In the genomic region with DNA sequence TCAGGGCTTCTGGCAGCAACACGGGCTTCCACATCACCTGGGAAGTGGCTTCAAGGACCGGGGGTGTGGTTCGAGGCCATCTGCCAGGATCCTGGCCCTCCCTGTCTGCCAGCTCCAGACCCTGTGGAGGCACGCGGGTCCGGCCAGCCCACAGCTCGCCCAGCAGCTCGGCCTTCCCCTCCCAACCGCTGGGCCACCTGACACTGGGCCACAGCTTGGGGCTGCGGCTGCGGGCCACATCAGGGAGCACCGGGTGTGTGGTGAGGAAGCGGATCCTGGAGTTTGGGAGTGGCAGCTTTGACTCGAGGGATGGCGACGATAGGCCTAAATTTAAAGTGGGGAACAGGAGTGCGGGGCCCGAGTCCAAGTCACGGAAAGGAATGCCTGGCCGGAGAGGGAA, we compare ENCODE assay signal across 9 cellular contexts. TPM values are rescaled to one million over a fixed set of nuclear protein-coding genes. Genes with fewer than 3 reads are reported as not detected.
DNase-seq lines count a peak whose midpoint lies in the region; ATAC-seq and TF ChIP-seq lines count a peak whose summit lies in the region.
"Had no signal": no experiment of that assay in that cellular context is flagged by ENCODE, and none has a peak within 500 bp of the region (broad histone marks: within the 10 kb centered on the region; RNA-seq: fewer than 3 reads in every experiment).

No MANE protein-coding gene starts in this region.

- peaks cover 22% of the 10 kb centered on the region for H3K4me1 ChIP-seq in CD8-positive, alpha-beta T cell (ENCODE audit: insufficient read depth, low read length)
- H3K4me1 ChIP-seq in prostate gland (replicated peaks) = peaks cover 5% of the 10 kb centered on the region

- H3K4me3 Mint-ChIP-seq in CD8-positive, alpha-beta T cell = peak overlapping the region; percentile 68
- H3K4me3 Mint-ChIP-seq in T-cell = peak overlapping the region; percentile 17 to 76 (median 60)

- peaks cover 17% of the 10 kb centered on the region for H3K4me1 Mint-ChIP-seq in CD8-positive, alpha-beta T cell (ENCODE audit: low read depth)
- peaks cover 18 to 20% (median 19%) of the 10 kb centered on the region in 3 donors for H3K4me1 Mint-ChIP-seq in T-cell

- no peak for TF ChIP-seq POLR2A in prostate gland (IDR thresholded peaks at IDR 0.05)

- CTCF ChIA-PET in CD8-positive, alpha-beta T cell (lab: Charles Lee) = no interaction called here
- CTCF ChIA-PET in T-cell (lab: Charles Lee) = no interaction called here

- H3K9me3 Mint-ChIP-seq in CD8-positive, alpha-beta T cell = no peaks in the 10 kb centered on the region
- H3K9me3 Mint-ChIP-seq in T-cell = no peaks in the 10 kb centered on the region

- no peak overlapping the region for H3K27ac ChIP-seq in CD8-positive, alpha-beta T cell (ENCODE audit: low read depth, low read length)
- peak overlapping the region in 1 of 2 donors; percentile 42 for H3K27ac ChIP-seq in prostate gland

- 25% methylated on average over 19 of the region's 20 CpGs for WGBS in prostate gland

- no peaks in the 10 kb centered on the region for H3K27me3 ChIP-seq in CD8-positive, alpha-beta T cell (ENCODE audit: insufficient read depth, low read length)
- no peaks in the 10 kb centered on the region for H3K27me3 ChIP-seq in prostate gland (replicated peaks; ENCODE audit: insufficient read depth)

- H3K36me3 Mint-ChIP-seq in CD8-positive, alpha-beta T cell = no peaks in the 10 kb centered on the region
- no peaks in the 10 kb centered on the region for H3K36me3 Mint-ChIP-seq in T-cell

- intact Hi-C loops in CD8-positive, alpha-beta T cell (cut with DNase I, micrococcal nuclease) = no loop called here
- intact Hi-C loops in prostate gland (cut with DNase I) = no loop called here

- TF ChIP-seq CTCF in CD8-positive, alpha-beta T cell (IDR thresholded peaks at IDR 0.05) = no peak
- TF ChIP-seq CTCF in fibroblast of mammary gland (conservative IDR thresholded peaks at IDR 0.05; ENCODE audit: control insufficient read depth, insufficient read depth, low read depth, low read length) (no peak), prostate gland (IDR thresholded peaks at IDR 0.05) (no peak)

- peak overlapping the region; percentile 58 for H3K4me3 ChIP-seq in CD8-positive, alpha-beta T cell (ENCODE audit: low read depth, low read length)
- H3K4me3 ChIP-seq in fibroblast of mammary gland (ENCODE audit: control insufficient read depth, low read depth, low read length) (peak overlapping the region; percentile 55), prostate gland (peak overlapping the region; percentile 34 to 42)

- DNase-seq in CD8-positive, alpha-beta T cell = no peak
- DNase-seq in T-cell (no peak), fibroblast of mammary gland (ENCODE audit: low read depth) (no peak), prostate gland (ENCODE audit: low spot score) (no peak), NOMO-1 treated with dmso at 0.1 percent for 144 hours (lab: John Stamatoyannopoulos, UW; ENCODE audit: unreplicated experiment) (no peak)
- no peak for DNase-seq in stimulated activated CD4-positive, alpha-beta T cell treated with anti-CD3 and anti-CD28 coated beads, Interleukin-1b, Interleukin-23, amount 100 ng/mL, for 48 hours
- DNase-seq: trophoblast cell had no signal

- POLR2A ChIA-PET in CD8-positive, alpha-beta T cell (lab: Charles Lee) = no interaction called here
- POLR2A ChIA-PET in T-cell (lab: Charles Lee) = interaction anchor here in 1 of 2 donors (0.5 kb wide), 1 partner anchor 43 kb away, joined by 4 read pairs; no protein-coding TSS in a partner anchor

- no peaks in the 10 kb centered on the region for H3K36me3 ChIP-seq in CD8-positive, alpha-beta T cell (ENCODE audit: insufficient read depth, low read length)
- H3K36me3 ChIP-seq in prostate gland = no peaks in the 10 kb centered on the region

- ATAC-seq in CD8-positive, alpha-beta T cell = no peak
- ATAC-seq in T-cell (replicated peaks in 1 of 4) = no peak
- no peak for ATAC-seq in HG03025 (IDR thresholded peaks at IDR 0.05; ENCODE audit: low FRiP score, unreplicated experiment)
- ATAC-seq in HG03108 (IDR thresholded peaks at IDR 0.05; ENCODE audit: unreplicated experiment) = no peak

- H3K9me3 ChIP-seq in CD8-positive, alpha-beta T cell (ENCODE audit: low read length) = no peaks in the 10 kb centered on the region
- no peaks in the 10 kb centered on the region for H3K9me3 ChIP-seq in prostate gland

- no peak overlapping the region for H3K27ac Mint-ChIP-seq in CD8-positive, alpha-beta T cell
- no peak overlapping the region for H3K27ac Mint-ChIP-seq in T-cell

- peaks cover 12% of the 10 kb centered on the region for H3K27me3 Mint-ChIP-seq in CD8-positive, alpha-beta T cell (ENCODE audit: low read depth)
- H3K27me3 Mint-ChIP-seq in T-cell = peaks cover 0 to 18% of the 10 kb centered on the region in 2 donors

RNA-seq across cellular contexts. Expression of gene C2orf81, which starts 6.9 kb away (rescaled TPM):
- total RNA-seq in CD8-positive, alpha-beta T cell = 1 to 10 TPM in 1 of 2 experiments, under 1 TPM in 1; 0.75 to 1.8 TPM
- 1 to 10 TPM; 5.0 to 9.5 (median 7.5) TPM for total RNA-seq in T-cell
- 1 to 10 TPM; 6.1 to 6.8 TPM for total RNA-seq in prostate gland

RNA-seq across cellular contexts. Expression of gene WDR54, which starts 7.1 kb away (rescaled TPM):
- 10 to 100 TPM; 18.4 to 19.8 TPM for total RNA-seq in CD8-positive, alpha-beta T cell
- total RNA-seq in T-cell (10 to 100 TPM; 31.4 to 46.8 (median 45.4) TPM), prostate gland (10 to 100 TPM; 11.4 to 19.4 TPM)

RNA-seq across cellular contexts. Expression of gene RTKN, which starts 27.3 kb away (rescaled TPM):
- total RNA-seq in CD8-positive, alpha-beta T cell = under 1 TPM; 0.42 to 0.54 TPM
- total RNA-seq in T-cell = 1 to 10 TPM in 1 of 5 donors, under 1 TPM in 3, not detected in 1; 0.93 to 1.7 (median 0.96) TPM
- 10 to 100 TPM; 24.5 to 26.0 TPM for total RNA-seq in prostate gland

RNA-seq across cellular contexts. Expression of gene DCTN1, which starts 34.4 kb away (rescaled TPM):
- 10 to 100 TPM; 46.1 to 53.7 TPM for total RNA-seq in CD8-positive, alpha-beta T cell
- 100 to 1,000 TPM in 3 of 5 donors, 10 to 100 TPM in 2; 81.9 to 124 (median 117) TPM for total RNA-seq in T-cell
- total RNA-seq in prostate gland = 100 to 1,000 TPM in 1 of 2 donors, 10 to 100 TPM in 1; 93.9 to 294 TPM

RNA-seq across cellular contexts. Expression of gene INO80B, which starts 40.4 kb away (rescaled TPM):
- 10 to 100 TPM; 47.9 to 52.9 TPM for total RNA-seq in CD8-positive, alpha-beta T cell
- 10 to 100 TPM; 44.5 to 70.8 (median 68.4) TPM for total RNA-seq in T-cell
- total RNA-seq in prostate gland = 10 to 100 TPM; 28.3 to 46.7 TPM

Comparison
In these comparisons a context has a peak if more than half of its experiments do, and no peak if none do; other contexts are left out.
1. RNA of gene RTKN, which starts 27.3 kb away (total RNA-seq): 24.5 to 26.0 TPM in prostate gland; 0.93 to 1.7 TPM in T-cell and 0.42 to 0.54 TPM in CD8-positive, alpha-beta T cell; every median in the first group is over 4 times any median in the second.
2. Peak in every context shown above with its lines, with median percentiles within 50 percentile points of each other: H3K4me3 ChIP-seq.